In the genomic region with DNA sequence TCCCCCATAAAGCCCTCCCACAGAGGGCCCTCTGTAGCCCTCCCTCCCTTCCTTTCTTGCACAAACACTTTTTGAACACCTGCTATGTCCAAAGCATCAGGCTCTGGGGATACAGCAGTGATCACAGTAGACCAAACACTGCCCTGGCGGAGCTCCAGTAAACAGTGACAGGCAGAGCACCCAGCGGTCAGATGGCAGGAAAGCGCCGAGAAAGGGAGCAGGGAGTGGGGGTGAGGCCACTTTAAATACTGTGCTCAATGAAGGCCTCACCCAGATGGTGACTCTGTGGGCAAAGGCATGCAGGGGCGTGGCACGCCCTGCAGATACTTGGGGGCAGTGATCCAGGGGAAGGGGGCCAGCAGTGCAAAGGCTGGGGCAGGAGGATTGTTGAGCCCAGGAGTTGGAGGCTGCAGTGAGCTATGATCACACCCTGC, we compare ENCODE assay signal across 8 cellular contexts. TPM values are rescaled to one million over a fixed set of nuclear protein-coding genes. Genes with fewer than 3 reads are reported as not detected.
DNase-seq lines count a peak whose midpoint lies in the region; ATAC-seq and TF ChIP-seq lines count a peak whose summit lies in the region.

No MANE protein-coding gene starts in this region.

- H3K9ac ChIP-seq in OCI-LY1 (ENCODE audit: low read length): no peak overlapping the region

- H3K4me2 ChIP-seq in OCI-LY1 (ENCODE audit: low read length): no peak overlapping the region
- no peak overlapping the region for H3K4me2 ChIP-seq in OCI-LY7 (ENCODE audit: low read length)

- H3K79me2 ChIP-seq in OCI-LY1 (ENCODE audit: insufficient read depth, low read length): peaks cover 12% of the 10 kb centered on the region; the same call in 1 of the 2 replicates
- H3K79me2 ChIP-seq in OCI-LY7 (ENCODE audit: insufficient read depth, low read depth, low read length): peaks cover 26% of the 10 kb centered on the region

- peak overlapping the region; percentile 70 to 75 for H3K27ac ChIP-seq in right atrium auricular region
- H3K27ac ChIP-seq in OCI-LY1 (ENCODE audit: low read depth, low read length, poor library complexity, severe bottlenecking): peak overlapping the region; percentile 41
- no peak overlapping the region for H3K27ac ChIP-seq in vagina
- H3K27ac ChIP-seq in OCI-LY7 (ENCODE audit: low read depth, low read length, poor library complexity, severe bottlenecking): no peak overlapping the region

- CTCF ChIA-PET in OCI-LY7 (lab: Charles Lee; ENCODE audit: unreplicated experiment): no interaction called here

- no peaks in the 10 kb centered on the region for H3F3A ChIP-seq in OCI-LY1 (ENCODE audit: insufficient read depth, low read length)

- POLR2A ChIA-PET in OCI-LY7 (lab: Charles Lee): no interaction called here

- H3K27me3 ChIP-seq in right atrium auricular region: no peaks in the 10 kb centered on the region
- H3K27me3 ChIP-seq in OCI-LY1 (ENCODE audit: insufficient read depth, low read length): no peaks in the 10 kb centered on the region
- H3K27me3 ChIP-seq in vagina: no peaks in the 10 kb centered on the region

- ATAC-seq in Right ventricle myocardium superior (ENCODE audit: poor library complexity): no peak

- H4K20me1 ChIP-seq in OCI-LY1 (ENCODE audit: insufficient read depth, low read length): no peaks in the 10 kb centered on the region
- 0 out of 2 replicates have a peak, but pooled peaks cover 3% of the 10 kb centered on the region for H4K20me1 ChIP-seq in OCI-LY7 (ENCODE audit: insufficient read depth, low read length)

- intact Hi-C loops in Right ventricle myocardium superior (cut with DNase I) (no loop called here), vagina (cut with DNase I) (no loop called here), OCI-LY7 (cut with micrococcal nuclease; ENCODE audit: unreplicated experiment) (no loop called here)

- H2AFZ ChIP-seq in OCI-LY1 (ENCODE audit: low read length) (no peak overlapping the region), OCI-LY7 (ENCODE audit: low read length) (no peak overlapping the region)

- TF ChIP-seq CTCF in right atrium auricular region (IDR thresholded peaks at IDR 0.05) (no peak), OCI-LY1 (IDR thresholded peaks at IDR 0.05; ENCODE audit: low read length) (no peak), vagina (IDR thresholded peaks at IDR 0.05) (no peak), OCI-LY7 (conservative IDR thresholded peaks at IDR 0.05; ENCODE audit: low read length) (no peak)

- no peaks in the 10 kb centered on the region for H3K9me3 ChIP-seq in right atrium auricular region
- no peaks in the 10 kb centered on the region for H3K9me3 ChIP-seq in OCI-LY1 (ENCODE audit: low read length)
- H3K9me3 ChIP-seq in vagina: no peaks in the 10 kb centered on the region
- H3K9me3 ChIP-seq in OCI-LY7 (ENCODE audit: low read length): no peaks in the 10 kb centered on the region

- no TSS peak for BruUV-seq in OCI-LY7 (replicated peaks; lab: Mats Ljungman, UMichigan)

- DNase-seq in right atrium auricular region (ENCODE audit: low spot score) (peak; percentile 59), Right ventricle myocardium superior (no peak), iPS-NIHi11 (ENCODE audit: low spot score) (peak; percentile 57), vagina (ENCODE audit: extremely low spot score in 2 of 2) (peak; percentile 56 to 77), OCI-LY7 (ENCODE audit: low spot score) (no peak), NCI-H1048 (lab: John Stamatoyannopoulos, UW) (no peak)
- no peak for DNase-seq in NK-92 treated with Interleukin-12 subunit alpha and Interleukin-12 subunit beta, amount 100 ng/mL, for 24 hours (lab: John Stamatoyannopoulos, UW)

- no peaks in the 10 kb centered on the region for H3K9me2 ChIP-seq in OCI-LY1 (ENCODE audit: low read depth, low read length)
- H3K9me2 ChIP-seq in OCI-LY7 (ENCODE audit: insufficient read depth, low read length): no peaks in the 10 kb centered on the region

- H3K4me3 ChIP-seq in right atrium auricular region: peak overlapping the region; percentile 30 to 33
- no peak overlapping the region for H3K4me3 ChIP-seq in OCI-LY1 (ENCODE audit: low read depth, low read length, poor library complexity, severe bottlenecking)
- no peak overlapping the region for H3K4me3 ChIP-seq in vagina
- no peak overlapping the region for H3K4me3 ChIP-seq in OCI-LY7 (ENCODE audit: low read depth, low read length, poor library complexity, severe bottlenecking)

- H3K36me3 ChIP-seq in right atrium auricular region (no peaks in the 10 kb centered on the region), OCI-LY1 (ENCODE audit: insufficient read depth, low read length) (peaks cover 55% of the 10 kb centered on the region), vagina (no peaks in the 10 kb centered on the region), OCI-LY7 (ENCODE audit: insufficient read depth, low read length) (peaks cover 86% of the 10 kb centered on the region)

- peaks cover 0 to 41% of the 10 kb centered on the region in 2 donors for H3K4me1 ChIP-seq in right atrium auricular region
- peaks cover 23% of the 10 kb centered on the region for H3K4me1 ChIP-seq in OCI-LY1 (ENCODE audit: insufficient read depth, low read length, severe bottlenecking)
- H3K4me1 ChIP-seq in vagina: peaks cover 37% of the 10 kb centered on the region
- H3K4me1 ChIP-seq in OCI-LY7 (ENCODE audit: insufficient read depth, low read length, poor library complexity, severe bottlenecking): no peaks in the 10 kb centered on the region

- no peak for TF ChIP-seq POLR2A in vagina (IDR thresholded peaks at IDR 0.05)

RNA-seq across cellular contexts. Expression of a gene that starts 7.6 kb away (rescaled TPM):
- total RNA-seq in right atrium auricular region: under 1 TPM in 1 of 2 donors, not detected in 1; 0.08 TPM
- 0.30 TPM for total RNA-seq in Right ventricle myocardium superior
- total RNA-seq in vagina: not detected
- 0.16 TPM in 1 of 2 replicates, not detected in the other for total RNA-seq in OCI-LY7 (2014; rRNA removed; shearing (Covaris generic))
- 0.29 TPM in 1 of 2 replicates, not detected in the other for total RNA-seq in OCI-LY7 (2022)

RNA-seq across cellular contexts. Expression of a gene that starts 14.7 kb away (rescaled TPM):
- 100 to 1,000 TPM in 1 of 2 donors, 10 to 100 TPM in 1; 74.6 to 109 TPM for total RNA-seq in right atrium auricular region
- total RNA-seq in Right ventricle myocardium superior: 31.9 TPM
- total RNA-seq in vagina: 55.7 TPM
- total RNA-seq in OCI-LY7 (2014; rRNA removed; shearing (Covaris generic)): 76.4 and 112 TPM in 2 replicates
- 79.1 and 88.7 TPM in 2 replicates for total RNA-seq in OCI-LY7 (2022)

RNA-seq across cellular contexts. Expression of a gene that starts 33.0 kb away (rescaled TPM):
- total RNA-seq in right atrium auricular region (1 to 10 TPM in 1 of 2 donors, under 1 TPM in 1; 0.74 to 2.5 TPM), Right ventricle myocardium superior (0.56 TPM), vagina (0.98 TPM), OCI-LY7 (2022) (9.0 and 11.9 TPM in 2 replicates)
- 3.0 and 6.4 TPM in 2 replicates for total RNA-seq in OCI-LY7 (2014; rRNA removed; shearing (Covaris generic))

Comparison
In these comparisons a context has a peak if more than half of its experiments do, and no peak if none do; other contexts are left out.
1. DNase-seq: peak in right atrium auricular region (single experiment), iPS-NIHi11 (single experiment) and vagina (2 of 2); none in Right ventricle myocardium superior (single experiment), OCI-LY7 (single experiment), NK-92 treated with Interleukin-12 subunit alpha and Interleukin-12 subunit beta, amount 100 ng/mL, for 24 hours (single experiment) and NCI-H1048 (single experiment).
2. H3K27ac ChIP-seq: peak in right atrium auricular region (2 of 2) and OCI-LY1 (single experiment); none in vagina (single experiment) and OCI-LY7 (single experiment).
3. H3K4me3 ChIP-seq: peak in right atrium auricular region (2 of 2); none in OCI-LY1 (single experiment), vagina (0 of 2) and OCI-LY7 (single experiment).